In the genomic region with DNA sequence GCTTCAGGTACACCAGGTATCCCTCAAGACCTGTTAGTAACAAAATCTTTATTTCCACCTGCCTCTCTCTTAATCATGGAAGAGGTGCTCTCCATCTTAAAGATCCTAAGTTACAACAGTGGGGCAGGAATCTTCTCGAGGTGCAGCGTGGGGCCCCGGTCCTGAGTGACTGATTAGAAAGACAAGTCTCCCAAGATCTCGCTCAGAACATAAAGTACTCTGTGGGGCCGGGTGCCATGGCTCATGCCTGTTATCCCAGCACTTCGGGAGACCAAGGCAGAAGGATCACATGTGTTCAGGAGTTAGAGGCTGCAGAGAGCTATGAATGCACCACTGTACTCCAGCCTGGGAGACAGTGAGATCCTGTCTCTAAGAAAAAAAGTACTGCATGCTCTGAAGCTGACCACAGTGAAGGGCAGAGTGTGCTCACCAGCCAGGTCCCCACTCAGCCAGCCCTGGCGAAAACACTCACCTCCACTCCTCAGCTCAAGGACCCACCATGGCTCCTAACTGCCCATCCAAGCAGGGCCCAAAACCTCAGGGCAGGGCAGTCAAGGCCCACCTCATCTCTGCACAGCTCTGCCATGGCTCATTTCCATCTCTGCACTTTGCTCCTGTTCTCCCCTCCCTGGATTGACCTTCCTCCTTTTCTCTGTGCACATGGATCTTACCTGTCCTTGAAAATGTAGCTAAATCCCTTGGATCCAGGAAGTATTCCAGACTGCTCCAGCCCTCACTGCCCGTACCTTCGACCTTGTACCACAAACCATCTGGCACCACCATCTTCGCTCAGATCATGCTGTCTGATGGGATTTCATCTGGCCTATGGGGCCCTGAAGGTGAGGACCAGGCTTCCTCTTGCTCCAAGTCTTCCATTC, we compare ENCODE assay signal across 15 cellular contexts. TPM values are rescaled to one million over a fixed set of nuclear protein-coding genes. Genes with fewer than 3 reads are reported as not detected.
DNase-seq lines count a peak whose midpoint lies in the region; ATAC-seq and TF ChIP-seq lines count a peak whose summit lies in the region.
"Had no signal": no experiment of that assay in that cellular context is flagged by ENCODE, and none has a peak within 500 bp of the region (broad histone marks: within the 10 kb centered on the region; RNA-seq: fewer than 3 reads in every experiment).

No MANE protein-coding gene starts in this region.

- ATAC-seq in right cardiac atrium, result no peak
- no peak for ATAC-seq in activated B cell treated with CpG ODN at 0.5 μM for 24 hours (ENCODE audit: low read depth)
- ATAC-seq in natural killer cell treated with Interleukin-12 subunit alpha and Interleukin-12 subunit beta and Interleukin-15 and Interleukin-18, amount 100 ng/mL, for 72 hours, result no peak
- ATAC-seq: pancreas had no signal

- H3K9me2 ChIP-seq in PC-9 (ENCODE audit: insufficient read depth), result no peaks in the 10 kb centered on the region

- TF ChIP-seq CTCF in activated B cell treated with CpG ODN at 0.5 μM for 24 hours (IDR thresholded peaks at IDR 0.05) (no peak), testis (IDR thresholded peaks at IDR 0.05) (no peak), PC-9 (conservative IDR thresholded peaks at IDR 0.05) (no peak)

- H3K4me3 ChIP-seq in right cardiac atrium (ENCODE audit: low read length) (no peak overlapping the region), testis (no peak overlapping the region), PC-9 (no peak overlapping the region)
- H3K4me3 ChIP-seq: breast epithelium, pancreas, stomach had no signal

- intact Hi-C loops in right cardiac atrium (cut with DNase I) (no loop called here), cardiac septum (cut with DNase I) (no loop called here), activated B cell treated with CpG ODN at 0.5 μM for 24 hours (cut with micrococcal nuclease) (no loop called here), testis (cut with DNase I; ENCODE audit: low total_unique reads) (no loop called here), PC-9 (cut with micrococcal nuclease; ENCODE audit: unreplicated experiment) (no loop called here)

- BruUV-seq in PC-9 (replicated peaks; lab: Mats Ljungman, UMichigan), result no TSS peak

- CTCF ChIA-PET in activated B cell treated with CpG ODN at 0.5 μM for 24 hours (lab: Charles Lee) (interaction anchor here (1.5 to 17.7 kb wide), 3 partner anchors 24 to 373 kb away, joined by 3 to 403 read pairs (median 3); no protein-coding TSS in a partner anchor), PC-9 (lab: Charles Lee) (interaction anchor here (0.5 kb wide), 1 partner anchor 48 kb away, joined by 8 read pairs; no protein-coding TSS in a partner anchor)

- POLR2A ChIA-PET in activated B cell treated with CpG ODN at 0.5 μM for 24 hours (lab: Charles Lee), result interaction anchor here (0.6 to 12.1 kb wide), 7 partner anchors 8 to 579 kb away, joined by 3 to 214 read pairs (median 3); no protein-coding TSS in a partner anchor
- POLR2A ChIA-PET in PC-9 (lab: Charles Lee; ENCODE audit: unreplicated experiment), result interaction anchor here (0.6 to 0.8 kb wide), 3 partner anchors 30 to 163 kb away, joined by 4 to 15 read pairs (median 5); no protein-coding TSS in a partner anchor

- no peak overlapping the region for H3K4me2 ChIP-seq in PC-9

- peaks cover 3% of the 10 kb centered on the region for H3K4me1 ChIP-seq in right cardiac atrium (ENCODE audit: control insufficient read depth, insufficient read depth, low read length)
- peaks cover 98% of the 10 kb centered on the region for H3K4me1 ChIP-seq in testis
- peaks cover 39% of the 10 kb centered on the region for H3K4me1 ChIP-seq in PC-9 (replicated peaks; ENCODE audit: insufficient read depth)
- H3K4me1 ChIP-seq: breast epithelium, pancreas had no signal

- H3K9me3 ChIP-seq in right cardiac atrium (ENCODE audit: control insufficient read depth, low read length), result no peaks in the 10 kb centered on the region
- H3K9me3 ChIP-seq in testis, result no peaks in the 10 kb centered on the region
- no peaks in the 10 kb centered on the region for H3K9me3 ChIP-seq in PC-9 (ENCODE audit: insufficient read depth, low read depth)
- H3K9me3 ChIP-seq: breast epithelium, pancreas, stomach had no signal

- H3K27ac Mint-ChIP-seq in activated B cell treated with CpG ODN at 0.5 μM for 24 hours, result peak overlapping the region; percentile 80
- H3K27ac Mint-ChIP-seq in natural killer cell treated with Interleukin-12 subunit alpha and Interleukin-12 subunit beta and Interleukin-15 and Interleukin-18, amount 100 ng/mL, for 72 hours, result peak overlapping the region in 1 of 2 donors; percentile 22

- peaks cover 100% of the 10 kb centered on the region for H3K4me1 Mint-ChIP-seq in activated B cell treated with CpG ODN at 0.5 μM for 24 hours
- H3K4me1 Mint-ChIP-seq in natural killer cell treated with Interleukin-12 subunit alpha and Interleukin-12 subunit beta and Interleukin-15 and Interleukin-18, amount 100 ng/mL, for 72 hours (ENCODE audit: low read depth in 2 of 2), result peaks cover 49 to 50% of the 10 kb centered on the region in 2 donors

- H3K36me3 Mint-ChIP-seq in activated B cell treated with CpG ODN at 0.5 μM for 24 hours (ENCODE audit: low read depth), result peaks cover 84% of the 10 kb centered on the region
- no peaks in the 10 kb centered on the region for H3K36me3 Mint-ChIP-seq in natural killer cell treated with Interleukin-12 subunit alpha and Interleukin-12 subunit beta and Interleukin-15 and Interleukin-18, amount 100 ng/mL, for 72 hours

- H3K79me2 ChIP-seq in PC-9 (ENCODE audit: low read depth), result peaks cover 49% of the 10 kb centered on the region

- 90% methylated on average over 10 of the region's 10 CpGs for WGBS in right cardiac atrium
- 76 to 77% methylated on average over 7 to 10 of the region's 10 CpGs for WGBS in testis, 2 donors

- H3K27ac ChIP-seq in right cardiac atrium (ENCODE audit: low read length) (no peak overlapping the region), layer of hippocampus (ENCODE audit: low read depth, low read length) (peak overlapping the region; percentile 62), testis (peak overlapping the region; percentile 70 to 73), PC-9 (no peak overlapping the region)
- H3K27ac ChIP-seq: breast epithelium, pancreas, stomach had no signal

- H4K20me1 ChIP-seq in PC-9 (ENCODE audit: insufficient read depth), result no peaks in the 10 kb centered on the region

- peak overlapping the region; percentile 50 for H3K4me3 Mint-ChIP-seq in activated B cell treated with CpG ODN at 0.5 μM for 24 hours
- H3K4me3 Mint-ChIP-seq in natural killer cell treated with Interleukin-12 subunit alpha and Interleukin-12 subunit beta and Interleukin-15 and Interleukin-18, amount 100 ng/mL, for 72 hours, result no peak overlapping the region

- TF ChIP-seq POLR2A in testis (IDR thresholded peaks at IDR 0.05), result no peak

- H3K27me3 Mint-ChIP-seq in activated B cell treated with CpG ODN at 0.5 μM for 24 hours, result no peaks in the 10 kb centered on the region
- no peaks in the 10 kb centered on the region for H3K27me3 Mint-ChIP-seq in natural killer cell treated with Interleukin-12 subunit alpha and Interleukin-12 subunit beta and Interleukin-15 and Interleukin-18, amount 100 ng/mL, for 72 hours

- DNase-seq in right cardiac atrium (peak in 2 of 3 donors; percentile 11 to 38), cardiac septum (ENCODE audit: low spot score) (no peak), activated B cell treated with CpG ODN at 0.5 μM for 24 hours (no peak), testis (no peak), PC-9 (no peak), NCI-H1105 treated with DMSO at 0.1 percent for 48 hours (lab: John Stamatoyannopoulos, UW) (no peak)
- no peak for DNase-seq in natural killer cell treated with Interleukin-12 subunit alpha and Interleukin-12 subunit beta and Interleukin-15 and Interleukin-18, amount 100 ng/mL, for 72 hours (ENCODE audit: low spot score)
- DNase-seq: activated naive CD4-positive, alpha-beta T cell; DMS153; effector CD4-positive, alpha-beta T cell; NCI-H1417; stomach had no signal

- H2AFZ ChIP-seq in PC-9, result no peak overlapping the region

- H3K36me3 ChIP-seq in testis (ENCODE audit: low read depth, missing control alignments) (no peaks in the 10 kb centered on the region), PC-9 (ENCODE audit: low read depth) (no peaks in the 10 kb centered on the region)
- H3K36me3 ChIP-seq: breast epithelium, pancreas, stomach had no signal

- H3K9me3 Mint-ChIP-seq in activated B cell treated with CpG ODN at 0.5 μM for 24 hours, result no peaks in the 10 kb centered on the region
- H3K9me3 Mint-ChIP-seq in natural killer cell treated with Interleukin-12 subunit alpha and Interleukin-12 subunit beta and Interleukin-15 and Interleukin-18, amount 100 ng/mL, for 72 hours, result no peaks in the 10 kb centered on the region

- H3F3A ChIP-seq in PC-9 (ENCODE audit: insufficient read depth, low read depth), result peaks cover 22% of the 10 kb centered on the region

- H3K27me3 ChIP-seq in right cardiac atrium (ENCODE audit: control insufficient read depth, insufficient read depth) (no peaks in the 10 kb centered on the region), layer of hippocampus (ENCODE audit: control insufficient read depth, insufficient read depth, low read length) (no peaks in the 10 kb centered on the region), testis (no peaks in the 10 kb centered on the region), PC-9 (ENCODE audit: insufficient read depth, low read depth) (no peaks in the 10 kb centered on the region)
- H3K27me3 ChIP-seq: breast epithelium, pancreas had no signal

RNA-seq across cellular contexts. Expression of gene SEMA7A, which starts 7.1 kb away (rescaled TPM):
- 1 to 10 TPM; 1.7 to 3.3 (median 2.2) TPM for total RNA-seq in right cardiac atrium
- 1.8 TPM for polyA plus RNA-seq in right cardiac atrium
- 1.5 TPM for total RNA-seq in cardiac septum
- total RNA-seq in activated B cell treated with CpG ODN at 0.5 μM for 24 hours, result 159 and 178 TPM in 2 replicates
- 100 to 1,000 TPM; 217 to 220 TPM for total RNA-seq in testis
- 80.7 TPM for polyA plus RNA-seq in testis (ENCODE audit: insufficient read depth, low read depth, low replicate concordance)
- 8.3 and 14.5 TPM in 2 replicates for total RNA-seq in PC-9 (2021)
- 10 to 100 TPM; 32.1 to 40.8 TPM for total RNA-seq in natural killer cell treated with Interleukin-12 subunit alpha and Interleukin-12 subunit beta and Interleukin-15 and Interleukin-18, amount 100 ng/mL, for 72 hours

RNA-seq across cellular contexts. Expression of gene UBL7, which starts 34.3 kb away (rescaled TPM):
- 10 to 100 TPM; 35.8 to 59.3 (median 49.8) TPM for total RNA-seq in right cardiac atrium
- 49.0 TPM for polyA plus RNA-seq in right cardiac atrium
- 48.3 TPM for total RNA-seq in cardiac septum
- 40.6 and 48.8 TPM in 2 replicates for total RNA-seq in activated B cell treated with CpG ODN at 0.5 μM for 24 hours
- total RNA-seq in testis, result 10 to 100 TPM; 61.9 to 70.6 TPM
- 104 TPM for polyA plus RNA-seq in testis (ENCODE audit: insufficient read depth, low read depth, low replicate concordance)
- 73.9 and 89.6 TPM in 2 replicates for total RNA-seq in PC-9 (2021)
- 10 to 100 TPM; 34.3 to 38.9 TPM for total RNA-seq in natural killer cell treated with Interleukin-12 subunit alpha and Interleukin-12 subunit beta and Interleukin-15 and Interleukin-18, amount 100 ng/mL, for 72 hours

RNA-seq across cellular contexts. Expression of gene CYP11A1, which starts 59.2 kb away (rescaled TPM):
- 1 to 10 TPM; 1.1 to 1.7 (median 1.3) TPM for total RNA-seq in right cardiac atrium
- 0.66 TPM for polyA plus RNA-seq in right cardiac atrium
- total RNA-seq in cardiac septum, result 2.5 TPM
- total RNA-seq in activated B cell treated with CpG ODN at 0.5 μM for 24 hours, result not detected in 2 replicates
- 10 to 100 TPM; 74.3 to 76.4 TPM for total RNA-seq in testis
- 76.2 TPM for polyA plus RNA-seq in testis (ENCODE audit: insufficient read depth, low read depth, low replicate concordance)
- total RNA-seq in PC-9 (2021), result 7.1 and 9.6 TPM in 2 replicates
- total RNA-seq in natural killer cell treated with Interleukin-12 subunit alpha and Interleukin-12 subunit beta and Interleukin-15 and Interleukin-18, amount 100 ng/mL, for 72 hours, result 1 to 10 TPM in 1 of 2 donors, not detected in 1; 1.0 TPM

Comparison
In these comparisons a context has a peak if more than half of its experiments do, and no peak if none do; other contexts are left out.
1. DNase-seq: peak in right cardiac atrium (2 of 3); none in cardiac septum (single experiment), activated B cell treated with CpG ODN at 0.5 μM for 24 hours (single experiment), testis (single experiment), PC-9 (0 of 2), NCI-H1105 treated with DMSO at 0.1 percent for 48 hours (single experiment) and natural killer cell treated with Interleukin-12 subunit alpha and Interleukin-12 subunit beta and Interleukin-15 and Interleukin-18, amount 100 ng/mL, for 72 hours (single experiment).
2. H3K27ac ChIP-seq: peak in layer of hippocampus (single experiment) and testis (2 of 2); none in right cardiac atrium (single experiment) and PC-9 (single experiment).